In genomic region chr11:91804057-91804456, GRCh38 we compare ENCODE assay signal across 15 cellular contexts.
DNase-seq lines count a peak whose midpoint lies in the region; ATAC-seq and TF ChIP-seq lines count a peak whose summit lies in the region.
"Had no signal": no experiment of that assay in that cellular context is flagged by ENCODE, and none has a peak within 500 bp of the region (broad histone marks: within the 10 kb centered on the region; RNA-seq: fewer than 3 reads in every experiment).

No MANE protein-coding gene starts in this region.

- POLR2A ChIA-PET in SK-N-SH (lab: Yijun Ruan, JAX): no interaction called here

- CTCF ChIA-PET in SK-N-SH (lab: Yijun Ruan, JAX): no interaction called here

- H3F3A ChIP-seq in SK-N-SH (replicated peaks; ENCODE audit: insufficient read depth): no peaks in the 10 kb centered on the region

- no peak; the same call in 1 of the 2 replicates for TF ChIP-seq RAD21 in SK-N-SH (IDR thresholded peaks at IDR 0.05; ENCODE audit: low read length)

- no peak overlapping the region for H3K4me3 ChIP-seq in HUES48 (ENCODE audit: low read depth, low read length)
- H3K4me3 ChIP-seq in SK-N-SH (ENCODE audit: low read depth in 2 of 2, low read length in 1 of 2): no peak overlapping the region
- H3K4me3 ChIP-seq: BLaER1, body of pancreas had no signal

- H3K4me1 ChIP-seq in HUES48 (ENCODE audit: control insufficient read depth, insufficient read depth, low read length) (peaks cover 25% of the 10 kb centered on the region), SK-N-SH (ENCODE audit: control insufficient read depth in 1 of 2, insufficient read depth in 2 of 2, low read depth in 1 of 2, low read length in 1 of 2) (peaks cover 9 to 13% of the 10 kb centered on the region in 2 experiments; a peak in 3 of 4 replicates)
- H3K4me1 ChIP-seq: BLaER1, body of pancreas had no signal

- H3K9me2 ChIP-seq in SK-N-SH: no peaks in the 10 kb centered on the region

- H3K4me2 ChIP-seq in SK-N-SH: no peak overlapping the region
- H3K4me2 ChIP-seq: BLaER1 had no signal

- H3K9me3 ChIP-seq in HUES48 (ENCODE audit: control insufficient read depth, insufficient read depth, low read length) (no peaks in the 10 kb centered on the region), SK-N-SH (no peaks in the 10 kb centered on the region)
- H3K9me3 ChIP-seq: BLaER1, body of pancreas had no signal

- DNase-seq in SK-N-SH: peak; percentile 36
- peak; percentile 52 for DNase-seq in iPS DF 19.7 (ENCODE audit: low read depth, low spot score)
- peak; percentile 11 for DNase-seq in retina
- no peak for DNase-seq in H4 (ENCODE audit: low spot score)
- DNase-seq: activated CD4-positive, CD25-positive, alpha-beta regulatory T cell; body of pancreas; hypothalamus; naive B cell; NCI-H146; NCI-H510A had no signal

- no peaks in the 10 kb centered on the region for H3K79me2 ChIP-seq in SK-N-SH (ENCODE audit: insufficient read depth)

- H4K20me1 ChIP-seq in SK-N-SH (ENCODE audit: insufficient read depth): no peaks in the 10 kb centered on the region
- H4K20me1 ChIP-seq: BLaER1 had no signal

- peak overlapping the region; percentile 54 for H3K27ac ChIP-seq in HUES48 (ENCODE audit: low read depth, low read length)
- H3K27ac ChIP-seq in SK-N-SH (ENCODE audit: low read depth in 2 of 2, low read length in 1 of 2): peak overlapping the region; percentile 19 to 66; a peak in 1 of 4 replicates
- H3K27ac ChIP-seq: BLaER1, body of pancreas had no signal

- H3K27me3 ChIP-seq in HUES48 (ENCODE audit: control insufficient read depth, insufficient read depth, low read length) (no peaks in the 10 kb centered on the region), SK-N-SH (ENCODE audit: insufficient read depth) (no peaks in the 10 kb centered on the region)
- H3K27me3 ChIP-seq: BLaER1, body of pancreas had no signal

- no peaks in the 10 kb centered on the region for H3K36me3 ChIP-seq in HUES48 (ENCODE audit: control insufficient read depth, insufficient read depth, low read length)
- H3K36me3 ChIP-seq in SK-N-SH (replicated peaks in 1 of 2; ENCODE audit: control insufficient read depth in 1 of 2, insufficient read depth in 2 of 2, low read length in 1 of 2): no peaks in the 10 kb centered on the region
- H3K36me3 ChIP-seq: BLaER1 had no signal

- 11% methylated on average over 1 of the region's 1 CpG for WGBS in SK-N-SH (ENCODE audit: low lambda C conversion rate)

- TF ChIP-seq CTCF in SK-N-SH (IDR thresholded peaks at IDR 0.05): no peak

- ATAC-seq in HG02981 (IDR thresholded peaks at IDR 0.05; ENCODE audit: unreplicated experiment): no peak
- ATAC-seq in HG02938 (IDR thresholded peaks at IDR 0.05; ENCODE audit: unreplicated experiment): no peak
- ATAC-seq: body of pancreas, Panc1 had no signal

- TF ChIP-seq EP300 in SK-N-SH (IDR thresholded peaks at IDR 0.05; ENCODE audit: borderline replicate concordance in 1 of 2, low read depth in 1 of 2, low read length in 1 of 2): no peak

- no peak overlapping the region for H3K9ac ChIP-seq in HUES48 (ENCODE audit: low read depth, low read length)
- no peak overlapping the region for H3K9ac ChIP-seq in SK-N-SH
- H3K9ac ChIP-seq: BLaER1 had no signal

- H2AFZ ChIP-seq in SK-N-SH (ENCODE audit: low read depth): no peak overlapping the region

TF ChIP-seq in SK-N-SH, 30 proteins besides CTCF, POLR2A, EP300 and RAD21:
- TF ChIP-seq USF2 (IDR thresholded peaks at IDR 0.05; ENCODE audit: borderline replicate concordance, low read depth, low read length) (no peak), MXI1 (IDR thresholded peaks at IDR 0.05; ENCODE audit: low read depth, low read length) (no peak), EZH2phosphoT487 (IDR thresholded peaks at IDR 0.05; ENCODE audit: borderline replicate concordance, low read depth) (no peak), ZBTB33 (IDR thresholded peaks at IDR 0.05; ENCODE audit: borderline replicate concordance, low read depth) (no peak), MEF2A (IDR thresholded peaks at IDR 0.05; ENCODE audit: borderline replicate concordance, low read depth) (no peak), RCOR1 (IDR thresholded peaks at IDR 0.05; ENCODE audit: low read length) (peak; percentile 39; the same call in 1 of the 2 replicates), MAX (IDR thresholded peaks at IDR 0.05; ENCODE audit: low read depth) (no peak), POLR2AphosphoS5 (IDR thresholded peaks at IDR 0.05; ENCODE audit: low read depth, low read length) (no peak), CHD2 (IDR thresholded peaks at IDR 0.05; ENCODE audit: low read length, partially characterized antibody) (peak; percentile 23), NRF1 (IDR thresholded peaks at IDR 0.05; ENCODE audit: low read depth, low read length) (no peak), TCF12 (IDR thresholded peaks at IDR 0.05) (0 out of 2 replicates have a peak, but pooled peaks have one; percentile 14), PBX3 (IDR thresholded peaks at IDR 0.05) (no peak), JUND (IDR thresholded peaks at IDR 0.05) (no peak), RFX5 (IDR thresholded peaks at IDR 0.05; ENCODE audit: low read length) (no peak), GABPA (IDR thresholded peaks at IDR 0.05; ENCODE audit: low read depth) (no peak), ELF1 (IDR thresholded peaks at IDR 0.05) (no peak), SMC3 (IDR thresholded peaks at IDR 0.05; ENCODE audit: low read depth, low read length) (no peak), IRF3 (IDR thresholded peaks at IDR 0.05; ENCODE audit: low read depth, low read length) (no peak), RXRA (IDR thresholded peaks at IDR 0.05; ENCODE audit: borderline replicate concordance, low read depth) (no peak), FOXM1 (IDR thresholded peaks at IDR 0.05; ENCODE audit: low read depth) (no peak), GATA2 (CRISPR knock-in tag; IDR thresholded peaks at IDR 0.05) (no peak), YY1 (IDR thresholded peaks at IDR 0.05; ENCODE audit: low read depth) (no peak)
